In genomic region chr20:13755809-13756208, GRCh38 we compare ENCODE assay signal across 16 cellular contexts.
"Had no signal": no experiment of that assay in that cellular context is flagged by ENCODE, and none has a peak within 500 bp of the region (broad histone marks: within the 10 kb centered on the region; RNA-seq: fewer than 3 reads in every experiment).

No MANE protein-coding gene starts in this region.

- H3K4me1 ChIP-seq: thyroid gland, uterus had no signal

- H3K4me1 Mint-ChIP-seq: activated naive CD4-positive, alpha-beta T cell treated with anti-CD3 and anti-CD28 coated beads, Interleukin-2, amount 50 U/mL, for 24 hours; nephron had no signal

- H3K27ac ChIP-seq: thyroid gland, uterus had no signal

- H3K27ac Mint-ChIP-seq: activated naive CD4-positive, alpha-beta T cell treated with anti-CD3 and anti-CD28 coated beads, Interleukin-2, amount 50 U/mL, for 24 hours; effector memory CD8-positive, alpha-beta T cell; nephron; T-helper 17 cell had no signal

- H3K27me3 ChIP-seq: thyroid gland, uterus had no signal

- H3K27me3 Mint-ChIP-seq: activated naive CD4-positive, alpha-beta T cell treated with anti-CD3 and anti-CD28 coated beads, Interleukin-2, amount 50 U/mL, for 24 hours; effector memory CD8-positive, alpha-beta T cell; T-helper 17 cell had no signal

- H3K4me3 Mint-ChIP-seq: activated naive CD4-positive, alpha-beta T cell treated with anti-CD3 and anti-CD28 coated beads, Interleukin-2, amount 50 U/mL, for 24 hours; effector memory CD8-positive, alpha-beta T cell; nephron; T-helper 17 cell had no signal

- H3K36me3 ChIP-seq: uterus had no signal

- H3K9me3 Mint-ChIP-seq: activated naive CD4-positive, alpha-beta T cell treated with anti-CD3 and anti-CD28 coated beads, Interleukin-2, amount 50 U/mL, for 24 hours; effector memory CD8-positive, alpha-beta T cell; nephron had no signal

- H3K4me3 ChIP-seq: lung, thyroid gland, uterus had no signal

- ATAC-seq: effector memory CD8-positive, alpha-beta T cell; left colon; T-helper 17 cell had no signal

- H3K9me3 ChIP-seq: thyroid gland, uterus had no signal

- DNase-seq: activated CD4-positive, alpha-beta T cell treated with anti-CD3 and anti-CD28 coated beads, Interleukin-2, amount 50 U/mL, for 4 hours; activated gamma-delta T cell; effector memory CD8-positive, alpha-beta T cell; hippocampal formation; islet precursor cell; left colon; stimulated activated CD4-positive, alpha-beta T cell treated with anti-CD3 and anti-CD28 coated beads, Interleukin-12 subunit alpha, Interleukin-12 subunit beta, amount 100 ng/mL, for 4 hours; stimulated activated CD4-positive, alpha-beta T cell treated with anti-CD3 and anti-CD28 coated beads, Interleukin-1b, Interleukin-23, amount 100 ng/mL, for 48 hours; stimulated activated CD8-positive, alpha-beta memory T cell treated with anti-CD3 and anti-CD28 coated beads, Interleukin-4, amount 100 ng/mL, for 48 hours; stimulated activated naive CD4-positive, alpha-beta T cell; T-helper 17 cell; thyroid gland; uterus had no signal
